Comparison of ENCODE assay signal across 8 cellular contexts in genomic region chr17:21171309-21171922, GRCh38. TPM values are rescaled to one million over a fixed set of nuclear protein-coding genes. Genes with fewer than 3 reads are reported as not detected.
DNase-seq lines count a peak whose midpoint lies in the region; ATAC-seq, FAIRE-seq and TF ChIP-seq lines count a peak whose summit lies in the region.
"Had no signal": no experiment of that assay in that cellular context is flagged by ENCODE, and none has a peak within 500 bp of the region (broad histone marks: within the 10 kb centered on the region; RNA-seq: fewer than 3 reads in every experiment).

No MANE protein-coding gene starts in this region.

- no peak for FAIRE-seq in frontal cortex (lab: Jason Lieb, UNC)

- ATAC-seq in GM18867 (IDR thresholded peaks at IDR 0.05; ENCODE audit: unreplicated experiment) (peak; percentile 76), GM21447 (IDR thresholded peaks at IDR 0.05; ENCODE audit: unreplicated experiment) (peak; percentile 88), HG03439 (IDR thresholded peaks at IDR 0.05; ENCODE audit: unreplicated experiment) (peak; percentile 54), psoas muscle (no peak)

- 84 to 86% (median 85%) methylated on average over 12 of the region's 12 CpGs for WGBS in psoas muscle, 3 donors

- no peak for TF ChIP-seq CTCF in psoas muscle (IDR thresholded peaks at IDR 0.05)

- peak overlapping the region; percentile 96 for H3K27ac ChIP-seq in psoas muscle

- H3K27me3 ChIP-seq in psoas muscle (ENCODE audit: insufficient read depth in 3 of 3, low read length in 2 of 3), result no peaks in the 10 kb centered on the region

- H3K36me3 ChIP-seq in psoas muscle (ENCODE audit: insufficient read depth in 1 of 2, low read depth in 1 of 2), result peaks cover 0 to 10% of the 10 kb centered on the region in 2 donors

- DNase-seq in psoas muscle (no peak), SIG-M5 treated with dmso at 0.1 percent for 504 hours (lab: John Stamatoyannopoulos, UW; ENCODE audit: unreplicated experiment) (no peak), frontal cortex (ENCODE audit: low spot score in 2 of 2) (no peak), Ammon's horn (ENCODE audit: low spot score) (no peak)
- DNase-seq: NCI-H2171 treated with DMSO at 0.1 percent for 48 hours had no signal

- intact Hi-C loops in psoas muscle (cut with DNase I), result loop anchor here in 1 of 2 donors (5.0 kb wide), 1 partner anchor 41 kb away; the partner anchor contains the start of gene TMEM11

- peaks cover 78% of the 10 kb centered on the region for H3K4me1 ChIP-seq in psoas muscle

- no peak overlapping the region for H3K4me3 ChIP-seq in psoas muscle

- H3K9me3 ChIP-seq in psoas muscle, result no peaks in the 10 kb centered on the region

RNA-seq across cellular contexts. Expression of gene TMEM11, which starts 42.5 kb away (rescaled TPM):
- total RNA-seq in psoas muscle (10 to 100 TPM; 52.9 to 78.4 (median 58.6) TPM), frontal cortex (11.0 TPM)
- 100 to 1,000 TPM in 2 of 3 donors, 10 to 100 TPM in 1; 89.6 to 159 (median 109) TPM for polyA plus RNA-seq in psoas muscle

RNA-seq across cellular contexts. Expression of gene DHRS7B, which starts 44.7 kb away (rescaled TPM):
- total RNA-seq in psoas muscle (10 to 100 TPM; 15.7 to 50.1 (median 37.7) TPM), frontal cortex (11.4 TPM)
- polyA plus RNA-seq in psoas muscle, result 10 to 100 TPM; 23.6 to 31.9 (median 26.7) TPM

Comparison
In these comparisons a context has a peak if more than half of its experiments do, and no peak if none do; other contexts are left out.
1. ATAC-seq: peak in GM18867 (single experiment), GM21447 (single experiment) and HG03439 (single experiment); none in psoas muscle (0 of 4).